In the genomic region with DNA sequence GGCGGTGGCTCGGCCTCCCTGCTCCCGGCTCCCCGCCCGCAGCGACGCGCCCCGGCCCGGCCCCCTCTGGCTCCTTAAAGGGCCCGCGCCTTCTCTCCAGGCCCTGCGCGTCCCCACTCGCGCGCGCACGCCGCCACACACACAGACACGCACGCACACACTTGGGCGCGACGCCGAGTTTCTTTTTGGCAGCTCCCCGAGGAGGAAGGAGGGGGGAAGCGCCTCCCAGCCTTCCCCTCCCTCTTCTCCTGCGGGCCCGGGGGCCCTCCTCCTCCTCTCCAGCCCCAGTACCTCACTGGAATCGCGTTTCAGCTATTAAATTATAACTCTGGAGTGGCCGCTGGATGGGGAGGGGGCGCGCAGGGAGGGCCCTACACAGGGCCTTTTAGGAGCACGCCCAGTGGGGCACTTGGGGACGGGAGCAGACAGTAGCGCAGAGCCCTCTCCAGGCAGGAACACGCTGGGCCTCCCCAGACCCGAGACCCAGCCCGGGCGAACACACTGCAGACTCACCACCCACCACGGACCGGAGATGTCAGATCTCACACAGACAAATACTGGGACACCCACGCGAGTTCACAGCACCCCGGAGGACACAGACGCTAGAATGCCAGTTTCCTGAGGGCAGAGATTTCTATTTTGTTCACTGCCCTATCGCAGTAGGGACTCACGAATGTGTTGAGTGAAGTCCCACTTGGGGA, we compare ENCODE assay signal across 1 cellular context.
TF ChIP-seq lines count a peak whose summit lies in the region.

No MANE protein-coding gene starts in this region.

TF ChIP-seq in HEK293, 187 proteins besides CTCF, POLR2A, EP300 and RAD21 (continued from another document and continues in another):
- peak; percentile 83 for TF ChIP-seq WT1 (tag by site-specific recombination; IDR thresholded peaks at IDR 0.05)
- TF ChIP-seq SALL2 (tag by site-specific recombination; IDR thresholded peaks at IDR 0.05; ENCODE audit: borderline replicate concordance): no peak
- TF ChIP-seq ZNF785 (tag by site-specific recombination; IDR thresholded peaks at IDR 0.05): peak; percentile 92; the same call in 1 of the 2 replicates
- no peak for TF ChIP-seq ZNF664 (tag by site-specific recombination; IDR thresholded peaks at IDR 0.05)
- peak; percentile 67 for TF ChIP-seq ZXDB (tag by site-specific recombination; IDR thresholded peaks at IDR 0.05)
- peak; percentile 34; the same call in 1 of the 2 replicates for TF ChIP-seq PRDM4 (tag by site-specific recombination; IDR thresholded peaks at IDR 0.05)
- TF ChIP-seq ZNF2 (tag by site-specific recombination; IDR thresholded peaks at IDR 0.05): no peak
- TF ChIP-seq ZNF341 (tag by site-specific recombination; IDR thresholded peaks at IDR 0.05; ENCODE audit: low read depth): peak; percentile 81
- peak; percentile 57; the same call in 1 of the 2 replicates for TF ChIP-seq ZNF561 (tag by site-specific recombination; IDR thresholded peaks at IDR 0.05; ENCODE audit: borderline replicate concordance)
- peak; percentile 77 for TF ChIP-seq ZNF335 (tag by site-specific recombination; conservative IDR thresholded peaks at IDR 0.05)
- TF ChIP-seq ZNF157 (tag by site-specific recombination; IDR thresholded peaks at IDR 0.05): no peak
- no peak for TF ChIP-seq ZNF37A (tag by site-specific recombination; IDR thresholded peaks at IDR 0.05)
- TF ChIP-seq ZBTB17 (tag by site-specific recombination; IDR thresholded peaks at IDR 0.05): peak; percentile 46
- TF ChIP-seq, protein P1, sequence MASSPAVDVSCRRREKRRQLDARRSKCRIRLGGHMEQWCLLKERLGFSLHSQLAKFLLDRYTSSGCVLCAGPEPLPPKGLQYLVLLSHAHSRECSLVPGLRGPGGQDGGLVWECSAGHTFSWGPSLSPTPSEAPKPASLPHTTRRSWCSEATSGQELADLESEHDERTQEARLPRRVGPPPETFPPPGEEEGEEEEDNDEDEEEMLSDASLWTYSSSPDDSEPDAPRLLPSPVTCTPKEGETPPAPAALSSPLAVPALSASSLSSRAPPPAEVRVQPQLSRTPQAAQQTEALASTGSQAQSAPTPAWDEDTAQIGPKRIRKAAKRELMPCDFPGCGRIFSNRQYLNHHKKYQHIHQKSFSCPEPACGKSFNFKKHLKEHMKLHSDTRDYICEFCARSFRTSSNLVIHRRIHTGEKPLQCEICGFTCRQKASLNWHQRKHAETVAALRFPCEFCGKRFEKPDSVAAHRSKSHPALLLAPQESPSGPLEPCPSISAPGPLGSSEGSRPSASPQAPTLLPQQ (tag by site-specific recombination; IDR thresholded peaks at IDR 0.05): peak; percentile 88
- TF ChIP-seq IKZF3 (tag by site-specific recombination; IDR thresholded peaks at IDR 0.05): peak; percentile 92
- TF ChIP-seq, protein P2, sequence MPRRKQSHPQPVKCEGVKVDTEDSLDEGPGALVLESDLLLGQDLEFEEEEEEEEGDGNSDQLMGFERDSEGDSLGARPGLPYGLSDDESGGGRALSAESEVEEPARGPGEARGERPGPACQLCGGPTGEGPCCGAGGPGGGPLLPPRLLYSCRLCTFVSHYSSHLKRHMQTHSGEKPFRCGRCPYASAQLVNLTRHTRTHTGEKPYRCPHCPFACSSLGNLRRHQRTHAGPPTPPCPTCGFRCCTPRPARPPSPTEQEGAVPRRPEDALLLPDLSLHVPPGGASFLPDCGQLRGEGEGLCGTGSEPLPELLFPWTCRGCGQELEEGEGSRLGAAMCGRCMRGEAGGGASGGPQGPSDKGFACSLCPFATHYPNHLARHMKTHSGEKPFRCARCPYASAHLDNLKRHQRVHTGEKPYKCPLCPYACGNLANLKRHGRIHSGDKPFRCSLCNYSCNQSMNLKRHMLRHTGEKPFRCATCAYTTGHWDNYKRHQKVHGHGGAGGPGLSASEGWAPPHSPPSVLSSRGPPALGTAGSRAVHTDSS (tag by site-specific recombination; IDR thresholded peaks at IDR 0.05): peak; percentile 77
- TF ChIP-seq, protein P3, sequence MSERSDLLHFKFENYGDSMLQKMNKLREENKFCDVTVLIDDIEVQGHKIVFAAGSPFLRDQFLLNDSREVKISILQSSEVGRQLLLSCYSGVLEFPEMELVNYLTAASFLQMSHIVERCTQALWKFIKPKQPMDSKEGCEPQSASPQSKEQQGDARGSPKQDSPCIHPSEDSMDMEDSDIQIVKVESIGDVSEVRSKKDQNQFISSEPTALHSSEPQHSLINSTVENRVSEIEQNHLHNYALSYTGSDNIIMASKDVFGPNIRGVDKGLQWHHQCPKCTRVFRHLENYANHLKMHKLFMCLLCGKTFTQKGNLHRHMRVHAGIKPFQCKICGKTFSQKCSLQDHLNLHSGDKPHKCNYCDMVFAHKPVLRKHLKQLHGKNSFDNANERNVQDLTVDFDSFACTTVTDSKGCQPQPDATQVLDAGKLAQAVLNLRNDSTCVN (tag by site-specific recombination; optimal IDR thresholded peaks at IDR 0.05): peak; percentile 95
- peak; percentile 73 for TF ChIP-seq SP7 (tag by site-specific recombination; IDR thresholded peaks at IDR 0.05)
- peak; percentile 16; the same call in 1 of the 2 replicates for TF ChIP-seq ZNF660 (tag by site-specific recombination; IDR thresholded peaks at IDR 0.05)
- no peak for TF ChIP-seq ZNF112 (tag by site-specific recombination; IDR thresholded peaks at IDR 0.05)
- peak; percentile 77 for TF ChIP-seq KLF8 (tag by site-specific recombination; IDR thresholded peaks at IDR 0.05)
- TF ChIP-seq GLIS2 (tag by site-specific recombination; IDR thresholded peaks at IDR 0.05): peak; percentile 85
- TF ChIP-seq ZFP69B (tag by site-specific recombination; IDR thresholded peaks at IDR 0.05): peak; percentile 56; the same call in 1 of the 2 replicates
- no peak for TF ChIP-seq ZNF19 (tag by site-specific recombination; IDR thresholded peaks at IDR 0.05; ENCODE audit: low read depth)
- peak; percentile 67; the same call in 1 of the 2 replicates for TF ChIP-seq ZNF501 (tag by site-specific recombination; IDR thresholded peaks at IDR 0.05)
- TF ChIP-seq ZNF366 (tag by site-specific recombination; conservative IDR thresholded peaks at IDR 0.05): peak; percentile 58
- TF ChIP-seq, protein P4, sequence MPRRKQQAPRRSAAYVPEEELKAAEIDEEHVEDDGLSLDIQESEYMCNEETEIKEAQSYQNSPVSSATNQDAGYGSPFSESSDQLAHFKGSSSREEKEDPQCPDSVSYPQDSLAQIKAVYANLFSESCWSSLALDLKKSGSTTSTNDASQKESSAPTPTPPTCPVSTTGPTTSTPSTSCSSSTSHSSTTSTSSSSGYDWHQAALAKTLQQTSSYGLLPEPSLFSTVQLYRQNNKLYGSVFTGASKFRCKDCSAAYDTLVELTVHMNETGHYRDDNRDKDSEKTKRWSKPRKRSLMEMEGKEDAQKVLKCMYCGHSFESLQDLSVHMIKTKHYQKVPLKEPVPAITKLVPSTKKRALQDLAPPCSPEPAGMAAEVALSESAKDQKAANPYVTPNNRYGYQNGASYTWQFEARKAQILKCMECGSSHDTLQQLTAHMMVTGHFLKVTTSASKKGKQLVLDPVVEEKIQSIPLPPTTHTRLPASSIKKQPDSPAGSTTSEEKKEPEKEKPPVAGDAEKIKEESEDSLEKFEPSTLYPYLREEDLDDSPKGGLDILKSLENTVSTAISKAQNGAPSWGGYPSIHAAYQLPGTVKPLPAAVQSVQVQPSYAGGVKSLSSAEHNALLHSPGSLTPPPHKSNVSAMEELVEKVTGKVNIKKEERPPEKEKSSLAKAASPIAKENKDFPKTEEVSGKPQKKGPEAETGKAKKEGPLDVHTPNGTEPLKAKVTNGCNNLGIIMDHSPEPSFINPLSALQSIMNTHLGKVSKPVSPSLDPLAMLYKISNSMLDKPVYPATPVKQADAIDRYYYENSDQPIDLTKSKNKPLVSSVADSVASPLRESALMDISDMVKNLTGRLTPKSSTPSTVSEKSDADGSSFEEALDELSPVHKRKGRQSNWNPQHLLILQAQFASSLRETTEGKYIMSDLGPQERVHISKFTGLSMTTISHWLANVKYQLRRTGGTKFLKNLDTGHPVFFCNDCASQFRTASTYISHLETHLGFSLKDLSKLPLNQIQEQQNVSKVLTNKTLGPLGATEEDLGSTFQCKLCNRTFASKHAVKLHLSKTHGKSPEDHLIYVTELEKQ (tag by site-specific recombination; IDR thresholded peaks at IDR 0.05; ENCODE audit: borderline replicate concordance): no peak
- peak; percentile 65 for TF ChIP-seq KLF9 (tag by site-specific recombination; IDR thresholded peaks at IDR 0.05; ENCODE audit: low read depth)
- TF ChIP-seq ZBTB10 (tag by site-specific recombination; IDR thresholded peaks at IDR 0.05): no peak; the same call in none of the 2 replicates
- peak; percentile 65 for TF ChIP-seq ZFHX2 (tag by site-specific recombination; conservative IDR thresholded peaks at IDR 0.05)
- TF ChIP-seq REPIN1 (tag by site-specific recombination; IDR thresholded peaks at IDR 0.05; ENCODE audit: low read depth): 0 out of 2 replicates have a peak, but pooled peaks have one; percentile 9
- no peak for TF ChIP-seq ZNF155 (tag by site-specific recombination; IDR thresholded peaks at IDR 0.05)
- TF ChIP-seq ZBTB20 (tag by site-specific recombination; IDR thresholded peaks at IDR 0.05): peak; percentile 77
- no peak for TF ChIP-seq ZBTB1 (tag by site-specific recombination; IDR thresholded peaks at IDR 0.05)
- TF ChIP-seq, protein P5, sequence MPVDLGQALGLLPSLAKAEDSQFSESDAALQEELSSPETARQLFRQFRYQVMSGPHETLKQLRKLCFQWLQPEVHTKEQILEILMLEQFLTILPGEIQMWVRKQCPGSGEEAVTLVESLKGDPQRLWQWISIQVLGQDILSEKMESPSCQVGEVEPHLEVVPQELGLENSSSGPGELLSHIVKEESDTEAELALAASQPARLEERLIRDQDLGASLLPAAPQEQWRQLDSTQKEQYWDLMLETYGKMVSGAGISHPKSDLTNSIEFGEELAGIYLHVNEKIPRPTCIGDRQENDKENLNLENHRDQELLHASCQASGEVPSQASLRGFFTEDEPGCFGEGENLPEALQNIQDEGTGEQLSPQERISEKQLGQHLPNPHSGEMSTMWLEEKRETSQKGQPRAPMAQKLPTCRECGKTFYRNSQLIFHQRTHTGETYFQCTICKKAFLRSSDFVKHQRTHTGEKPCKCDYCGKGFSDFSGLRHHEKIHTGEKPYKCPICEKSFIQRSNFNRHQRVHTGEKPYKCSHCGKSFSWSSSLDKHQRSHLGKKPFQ (tag by site-specific recombination; IDR thresholded peaks at IDR 0.05): no peak
- TF ChIP-seq ZNF202 (tag by site-specific recombination; IDR thresholded peaks at IDR 0.05; ENCODE audit: borderline replicate concordance): no peak
- peak; percentile 96 for TF ChIP-seq ZNF398 (tag by site-specific recombination; IDR thresholded peaks at IDR 0.05)
- TF ChIP-seq ZIC2 (tag by site-specific recombination; IDR thresholded peaks at IDR 0.05): peak; percentile 84
- no peak for TF ChIP-seq ZNF639 (tag by site-specific recombination; IDR thresholded peaks at IDR 0.05)
